In genomic region chr13:108155185-108156106, GRCh38 we compare ENCODE assay signal across 8 cellular contexts. TPM values are rescaled to one million over a fixed set of nuclear protein-coding genes. Genes with fewer than 3 reads are reported as not detected.
DNase-seq lines count a peak whose midpoint lies in the region; ATAC-seq, FAIRE-seq and TF ChIP-seq lines count a peak whose summit lies in the region.

No MANE protein-coding gene starts in this region.

- no peaks in the 10 kb centered on the region for H3K36me3 ChIP-seq in CD8-positive, alpha-beta T cell (ENCODE audit: insufficient read depth, low read length)
- no peaks in the 10 kb centered on the region for H3K36me3 ChIP-seq in body of pancreas (replicated peaks in 1 of 2; ENCODE audit: insufficient read depth in 1 of 2, low read depth in 2 of 2)

- intact Hi-C loops in CD8-positive, alpha-beta T cell (cut with DNase I, micrococcal nuclease): loop anchor here (1.0 kb wide), 2 partner anchors 944 to 950 kb away; no protein-coding TSS in a partner anchor
- intact Hi-C loops in body of pancreas (cut with DNase I): loop anchor here (5.0 kb wide), 1 partner anchor 948 kb away; no protein-coding TSS in a partner anchor

- H3K27me3 Mint-ChIP-seq in CD8-positive, alpha-beta T cell (ENCODE audit: low read depth): peaks cover 17% of the 10 kb centered on the region

- WGBS in body of pancreas, 2 donors: 30 to 33% methylated on average over 16 of the region's 16 CpGs

- FAIRE-seq in islet of Langerhans (lab: Jason Lieb, UNC): peak; percentile 95

- no peak overlapping the region for H3K27ac ChIP-seq in CD8-positive, alpha-beta T cell (ENCODE audit: low read depth, low read length)
- H3K27ac ChIP-seq in body of pancreas: peak overlapping the region in 2 of 4 donors; percentile 54 to 76

- peak; percentile 98 for TF ChIP-seq CTCF in CD8-positive, alpha-beta T cell (IDR thresholded peaks at IDR 0.05)
- TF ChIP-seq CTCF in NB4 (IDR thresholded peaks at IDR 0.05; ENCODE audit: low read depth, low read length) (peak; percentile 72), body of pancreas (IDR thresholded peaks at IDR 0.05) (peak; percentile 71 to 87 (median 82))

- no peaks in the 10 kb centered on the region for H3K36me3 Mint-ChIP-seq in CD8-positive, alpha-beta T cell

- DNase-seq in CD8-positive, alpha-beta T cell: peak; percentile 20 to 59 (median 49)
- peak; percentile 41 for DNase-seq in NB4 (ENCODE audit: low read depth)
- peak; percentile 13 for DNase-seq in T-helper 22 cell (ENCODE audit: low read depth)
- DNase-seq in body of pancreas: peak; percentile 61 to 81 (median 70)
- peak; percentile 28 to 39 for DNase-seq in stimulated activated CD4-positive, alpha-beta T cell treated with anti-CD3 and anti-CD28 coated beads, Interleukin-1b, Interleukin-23, amount 100 ng/mL, for 1 hour (ENCODE audit: low read depth in 2 of 2)

- ATAC-seq in CD8-positive, alpha-beta T cell: no peak
- ATAC-seq in GM21390 (IDR thresholded peaks at IDR 0.05; ENCODE audit: unreplicated experiment): peak; percentile 77
- ATAC-seq in body of pancreas: peak; percentile 55
- ATAC-seq in GM18861 (IDR thresholded peaks at IDR 0.05; ENCODE audit: unreplicated experiment): no peak

- H3K27me3 ChIP-seq in CD8-positive, alpha-beta T cell (ENCODE audit: insufficient read depth, low read length): no peaks in the 10 kb centered on the region
- no peaks in the 10 kb centered on the region for H3K27me3 ChIP-seq in body of pancreas

- no peaks in the 10 kb centered on the region for H3K4me1 Mint-ChIP-seq in CD8-positive, alpha-beta T cell (ENCODE audit: low read depth)

- no peaks in the 10 kb centered on the region for H3K4me1 ChIP-seq in CD8-positive, alpha-beta T cell (ENCODE audit: insufficient read depth, low read length)
- peaks cover 17% of the 10 kb centered on the region for H3K4me1 ChIP-seq in body of pancreas

- H3K9me3 Mint-ChIP-seq in CD8-positive, alpha-beta T cell: no peaks in the 10 kb centered on the region

- TF ChIP-seq POLR2A in NB4 (IDR thresholded peaks at IDR 0.05; ENCODE audit: extremely low read depth, insufficient read length): no peak
- TF ChIP-seq POLR2A in body of pancreas (IDR thresholded peaks at IDR 0.05): no peak

- H3K4me3 Mint-ChIP-seq in CD8-positive, alpha-beta T cell: no peak overlapping the region

- CTCF ChIA-PET in CD8-positive, alpha-beta T cell (lab: Charles Lee): interaction anchor here (0.6 to 3.0 kb wide), 16 partner anchors 8 to 952 kb away, joined by 3 to 19 read pairs (median 4); no protein-coding TSS in a partner anchor

- POLR2A ChIA-PET in CD8-positive, alpha-beta T cell (lab: Charles Lee): no interaction called here

- H3K9me3 ChIP-seq in CD8-positive, alpha-beta T cell (ENCODE audit: low read length): no peaks in the 10 kb centered on the region
- H3K9me3 ChIP-seq in body of pancreas: no peaks in the 10 kb centered on the region

- H3K27ac Mint-ChIP-seq in CD8-positive, alpha-beta T cell: no peak overlapping the region

- H3K4me3 ChIP-seq in CD8-positive, alpha-beta T cell (ENCODE audit: low read depth, low read length): no peak overlapping the region
- no peak overlapping the region for H3K4me3 ChIP-seq in NB4 (ENCODE audit: low read depth, low read length)
- H3K4me3 ChIP-seq in body of pancreas: no peak overlapping the region

RNA-seq across cellular contexts. Expression of gene LIG4, which starts 59.9 kb away (rescaled TPM):
- 1 to 10 TPM; 2.3 to 2.9 TPM for total RNA-seq in CD8-positive, alpha-beta T cell
- total RNA-seq in body of pancreas: 1 to 10 TPM; 5.9 to 7.5 TPM

Comparison
In these comparisons a context has a peak if more than half of its experiments do, and no peak if none do; other contexts are left out.
1. ATAC-seq: peak in GM21390 (single experiment) and body of pancreas (single experiment); none in CD8-positive, alpha-beta T cell (single experiment) and GM18861 (single experiment).
2. DNase-seq: peak in every context shown above with its lines; median percentile 70 in body of pancreas; 49 in CD8-positive, alpha-beta T cell; 41 in NB4; 34 in stimulated activated CD4-positive, alpha-beta T cell treated with anti-CD3 and anti-CD28 coated beads, Interleukin-1b, Interleukin-23, amount 100 ng/mL, for 1 hour; 13 in T-helper 22 cell.
3. Peak in every context shown above with its lines, with median percentiles within 50 percentile points of each other: CTCF ChIP-seq.